Comparison of ENCODE assay signal across 1 cellular context in genomic region chr1:100037665-100038400, GRCh38.
TF ChIP-seq lines count a peak whose summit lies in the region.

No MANE protein-coding gene starts in this region.

TF ChIP-seq in SK-N-SH, 30 proteins besides CTCF, POLR2A, EP300 and RAD21 (continued from another document):
- 0 out of 2 replicates have a peak, but pooled peaks have one; percentile 17 for TF ChIP-seq GABPA (IDR thresholded peaks at IDR 0.05; ENCODE audit: low read depth)
- TF ChIP-seq RXRA (IDR thresholded peaks at IDR 0.05; ENCODE audit: borderline replicate concordance, low read depth), result no peak
- TF ChIP-seq CHD2 (IDR thresholded peaks at IDR 0.05; ENCODE audit: low read length, partially characterized antibody), result peak; percentile 9
- peak; percentile 93 for TF ChIP-seq YY1 (IDR thresholded peaks at IDR 0.05; ENCODE audit: low read depth)
- TF ChIP-seq PBX3 (IDR thresholded peaks at IDR 0.05), result no peak
- no peak for TF ChIP-seq MEF2A (IDR thresholded peaks at IDR 0.05; ENCODE audit: borderline replicate concordance, low read depth)
- TF ChIP-seq MXI1 (IDR thresholded peaks at IDR 0.05; ENCODE audit: low read depth, low read length), result peak; percentile 71; the same call in 1 of the 2 replicates
- no peak for TF ChIP-seq FOXJ3 (CRISPR knock-in tag; IDR thresholded peaks at IDR 0.05)
- peak; percentile 85 for TF ChIP-seq POLR2AphosphoS5 (IDR thresholded peaks at IDR 0.05; ENCODE audit: low read depth, low read length)
- no peak for TF ChIP-seq FOSL2 (IDR thresholded peaks at IDR 0.05; ENCODE audit: borderline replicate concordance, low read depth)
- TF ChIP-seq NRF1 (IDR thresholded peaks at IDR 0.05; ENCODE audit: low read depth, low read length), result no peak
- no peak for TF ChIP-seq FOXM1 (IDR thresholded peaks at IDR 0.05; ENCODE audit: low read depth)
- TF ChIP-seq TEAD4 (IDR thresholded peaks at IDR 0.05; ENCODE audit: borderline replicate concordance, insufficient read depth), result 0 out of 2 replicates have a peak, but pooled peaks have one; percentile 21
- TF ChIP-seq ZBTB33 (IDR thresholded peaks at IDR 0.05; ENCODE audit: borderline replicate concordance, low read depth), result no peak
- no peak for TF ChIP-seq IRF3 (IDR thresholded peaks at IDR 0.05; ENCODE audit: low read depth, low read length)
- TF ChIP-seq USF2 (IDR thresholded peaks at IDR 0.05; ENCODE audit: borderline replicate concordance, low read depth, low read length), result 0 out of 2 replicates have a peak, but pooled peaks have one; percentile 3
- no peak for TF ChIP-seq RFX5 (IDR thresholded peaks at IDR 0.05; ENCODE audit: low read length)
